34 cellular contexts compared by ENCODE assay signal in the genomic region with DNA sequence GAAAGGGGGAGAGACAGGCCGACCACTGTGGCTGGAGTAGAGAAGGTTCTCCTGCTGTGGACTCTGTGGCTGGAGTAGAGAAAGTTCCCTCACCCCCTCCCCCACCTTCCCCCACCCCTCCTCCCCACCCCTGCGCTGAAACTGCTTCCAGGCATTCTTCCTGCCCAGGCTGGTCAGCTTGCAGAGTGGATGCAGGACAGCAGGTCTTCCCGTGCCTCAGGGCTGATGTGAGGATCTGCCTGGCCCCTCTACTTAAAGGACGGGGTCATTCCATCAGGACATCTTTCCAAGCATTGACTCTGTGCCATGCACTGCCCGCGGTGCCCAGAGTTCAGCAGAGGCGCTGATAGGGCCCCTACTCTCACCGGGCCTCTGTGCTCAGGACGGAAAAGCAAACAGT. TPM values are rescaled to one million over a fixed set of nuclear protein-coding genes. Genes with fewer than 3 reads are reported as not detected.
"Had no signal": no experiment of that assay in that cellular context is flagged by ENCODE, and none has a peak within 500 bp of the region (broad histone marks: within the 10 kb centered on the region; RNA-seq: fewer than 3 reads in every experiment).

No MANE protein-coding gene starts in this region.

- H3K27ac Mint-ChIP-seq: activated CD4-positive, alpha-beta memory T cell treated with anti-CD3 and anti-CD28 coated beads, Interleukin-2, amount 10 ng/mL, durations not matched to agents 7 days and 5 days; activated CD4-positive, alpha-beta T cell treated with anti-CD3 and anti-CD28 coated beads, Interleukin-2, amount 10 ng/mL, durations not matched to agents 7 days and 5 days; activated naive CD4-positive, alpha-beta T cell treated with anti-CD3 and anti-CD28 coated beads, Interleukin-2, amount 10 ng/mL, durations not matched to agents 7 days and 5 days; activated naive CD4-positive, alpha-beta T cell treated with anti-CD3 and anti-CD28 coated beads, Interleukin-2, amount 50 U/mL, for 72 hours; activated naive CD8-positive, alpha-beta T cell treated with anti-CD3 and anti-CD28 coated beads, Interleukin-2, amount 10 ng/mL, durations not matched to agents 7 days and 5 days; activated T-cell treated with anti-CD3 and anti-CD28 coated beads, Interleukin-2, amount 50 U/mL, for 24 hours; activated T-cell treated with anti-CD3 and anti-CD28 coated beads, Interleukin-2, amount 50 U/mL, for 72 hours; dendritic cell treated with granulocyte-macrophage colony-stimulating factor and Interleukin-4, amounts not matched to agents 40 ng/mL and 50 ng/mL, for 4 days had no signal

- H3K27me3 ChIP-seq: brain microvascular endothelial cell had no signal

- H3K27me3 Mint-ChIP-seq: activated CD4-positive, alpha-beta memory T cell treated with anti-CD3 and anti-CD28 coated beads, Interleukin-2, amount 10 ng/mL, durations not matched to agents 7 days and 5 days; activated CD4-positive, alpha-beta T cell treated with anti-CD3 and anti-CD28 coated beads, Interleukin-2, amount 10 ng/mL, durations not matched to agents 7 days and 5 days; activated naive CD4-positive, alpha-beta T cell treated with anti-CD3 and anti-CD28 coated beads, Interleukin-2, amount 10 ng/mL, durations not matched to agents 7 days and 5 days; activated T-cell treated with anti-CD3 and anti-CD28 coated beads, Interleukin-2, amount 50 U/mL, for 24 hours had no signal

- H3K9me3 Mint-ChIP-seq: dendritic cell treated with granulocyte-macrophage colony-stimulating factor and Interleukin-4, amounts not matched to agents 40 ng/mL and 50 ng/mL, for 4 days had no signal

- H3K4me3 ChIP-seq: coronary artery, dorsolateral prefrontal cortex, esophagus muscularis mucosa, gastroesophageal sphincter, heart right ventricle had no signal

- H3K4me1 Mint-ChIP-seq: activated CD4-positive, alpha-beta memory T cell treated with anti-CD3 and anti-CD28 coated beads, Interleukin-2, amount 10 ng/mL, durations not matched to agents 7 days and 5 days; activated CD4-positive, alpha-beta T cell treated with anti-CD3 and anti-CD28 coated beads, Interleukin-2, amount 10 ng/mL, durations not matched to agents 7 days and 5 days; activated naive CD4-positive, alpha-beta T cell treated with anti-CD3 and anti-CD28 coated beads, Interleukin-2, amount 10 ng/mL, durations not matched to agents 7 days and 5 days; activated naive CD8-positive, alpha-beta T cell treated with anti-CD3 and anti-CD28 coated beads, Interleukin-2, amount 10 ng/mL, durations not matched to agents 7 days and 5 days; central memory CD8-positive, alpha-beta T cell had no signal

- H3K27ac ChIP-seq: brain microvascular endothelial cell, coronary artery, dorsolateral prefrontal cortex, esophagus muscularis mucosa, gastroesophageal sphincter, heart right ventricle had no signal

- H3K4me1 ChIP-seq: esophagus muscularis mucosa, gastroesophageal sphincter, heart right ventricle had no signal

- H3K36me3 ChIP-seq: brain microvascular endothelial cell, esophagus muscularis mucosa, gastroesophageal sphincter, heart right ventricle had no signal

- ATAC-seq: activated naive CD4-positive, alpha-beta T cell treated with anti-CD3 and anti-CD28 coated beads, Interleukin-2, amount 50 U/mL, for 72 hours; activated T-cell treated with anti-CD3 and anti-CD28 coated beads, Interleukin-2, amount 50 U/mL, for 72 hours; gastroesophageal sphincter; heart right ventricle had no signal

- DNase-seq: activated CD4-positive, alpha-beta memory T cell treated with anti-CD3 and anti-CD28 coated beads, Interleukin-2, amount 10 ng/mL, durations not matched to agents 7 days and 5 days; activated CD4-positive, alpha-beta T cell treated with anti-CD3 and anti-CD28 coated beads for 1 hour; activated CD4-positive, alpha-beta T cell treated with anti-CD3 and anti-CD28 coated beads for 4 hours; activated CD4-positive, alpha-beta T cell treated with anti-CD3 and anti-CD28 coated beads, Interleukin-2, amount 10 ng/mL, durations not matched to agents 7 days and 5 days; activated CD4-positive, alpha-beta T cell treated with anti-CD3 and anti-CD28 coated beads, Interleukin-2, amount 50 U/mL, for 4 hours; activated CD8-positive, alpha-beta memory T cell treated with anti-CD3 and anti-CD28 coated beads, Interleukin-2, amount 50 U/mL, for 48 hours; activated gamma-delta T cell; activated naive CD4-positive, alpha-beta T cell; activated naive CD4-positive, alpha-beta T cell treated with anti-CD3 and anti-CD28 coated beads, Interleukin-2, amount 10 ng/mL, durations not matched to agents 7 days and 5 days; activated naive CD8-positive, alpha-beta T cell treated with anti-CD3 and anti-CD28 coated beads, Interleukin-2, amount 10 ng/mL, durations not matched to agents 7 days and 5 days; activated T-cell treated with anti-CD3 and anti-CD28 coated beads for 4 hours; activated T-cell treated with anti-CD3 and anti-CD28 coated beads, Interleukin-2, amount 50 U/mL, for 24 hours; activated T-cell treated with anti-CD3 and anti-CD28 coated beads, Interleukin-2, amount 50 U/mL, for 72 hours; anterior cingulate cortex; brain microvascular endothelial cell; dorsolateral prefrontal cortex; effector memory CD4-positive, alpha-beta T cell; erythroblast; foreskin melanocyte; heart right ventricle; T-helper 2 cell had no signal

- H3K36me3 Mint-ChIP-seq: activated naive CD4-positive, alpha-beta T cell treated with anti-CD3 and anti-CD28 coated beads, Interleukin-2, amount 10 ng/mL, durations not matched to agents 7 days and 5 days; activated naive CD4-positive, alpha-beta T cell treated with anti-CD3 and anti-CD28 coated beads, Interleukin-2, amount 50 U/mL, for 72 hours; activated naive CD8-positive, alpha-beta T cell treated with anti-CD3 and anti-CD28 coated beads, Interleukin-2, amount 10 ng/mL, durations not matched to agents 7 days and 5 days had no signal

- H3K4me3 Mint-ChIP-seq: activated CD4-positive, alpha-beta memory T cell treated with anti-CD3 and anti-CD28 coated beads, Interleukin-2, amount 10 ng/mL, durations not matched to agents 7 days and 5 days; activated CD4-positive, alpha-beta T cell treated with anti-CD3 and anti-CD28 coated beads, Interleukin-2, amount 10 ng/mL, durations not matched to agents 7 days and 5 days; activated naive CD4-positive, alpha-beta T cell treated with anti-CD3 and anti-CD28 coated beads, Interleukin-2, amount 10 ng/mL, durations not matched to agents 7 days and 5 days; activated naive CD8-positive, alpha-beta T cell treated with anti-CD3 and anti-CD28 coated beads, Interleukin-2, amount 10 ng/mL, durations not matched to agents 7 days and 5 days; activated T-cell treated with anti-CD3 and anti-CD28 coated beads, Interleukin-2, amount 50 U/mL, for 24 hours; activated T-cell treated with anti-CD3 and anti-CD28 coated beads, Interleukin-2, amount 50 U/mL, for 72 hours; central memory CD8-positive, alpha-beta T cell; dendritic cell treated with granulocyte-macrophage colony-stimulating factor and Interleukin-4, amounts not matched to agents 40 ng/mL and 50 ng/mL, for 4 days had no signal

- FAIRE-seq: astrocyte, bronchial epithelial cell had no signal

RNA-seq across cellular contexts. Expression of gene RIMBP2, which starts 13.2 kb away (rescaled TPM):
- total RNA-seq: activated CD4-positive, alpha-beta memory T cell treated with anti-CD3 and anti-CD28 coated beads, Interleukin-2, amount 10 ng/mL, durations not matched to agents 7 days and 5 days; activated CD4-positive, alpha-beta T cell treated with anti-CD3 and anti-CD28 coated beads, Interleukin-2, amount 10 ng/mL, durations not matched to agents 7 days and 5 days; activated naive CD4-positive, alpha-beta T cell treated with anti-CD3 and anti-CD28 coated beads, Interleukin-2, amount 50 U/mL, for 72 hours; activated naive CD8-positive, alpha-beta T cell treated with anti-CD3 and anti-CD28 coated beads, Interleukin-2, amount 10 ng/mL, durations not matched to agents 7 days and 5 days; bronchial epithelial cell; cardiac septum; fibroblast of villous mesenchyme; glomerular endothelial cell; T-helper 1 cell treated with Interleukin-12 subunit alpha and Interleukin-12 subunit beta and Interleukin-4 antibody, amounts not matched to agents 30 ng/mL and 1 ng/mL, for 36 hours had no signal
- polyA plus RNA-seq: fibroblast of lung had no signal
